In genomic region chr15:75647370-75648155, GRCh38 we compare ENCODE assay signal across 8 cellular contexts. TPM values are rescaled to one million over a fixed set of nuclear protein-coding genes. Genes with fewer than 3 reads are reported as not detected.
A peak's percentile ranks its signal among the peaks of the same experiment; 100 is the strongest.
DNase-seq lines count a peak whose midpoint lies in the region; ATAC-seq and TF ChIP-seq lines count a peak whose summit lies in the region.

Gene SNX33, plus strand, starts transcription at chr15:75647912. Its CDS starts 1,191 bp downstream, at chr15:75649103.

- H3K36me3 Mint-ChIP-seq in progenitor cell of endocrine pancreas (ENCODE audit: insufficient read depth) = peaks cover 13% of the 10 kb centered on the region

- peak; percentile 89 for DNase-seq in EL
- peak; percentile 90 for DNase-seq in HuH-7.5 (ENCODE audit: low spot score)
- peak; percentile 27 to 48 (median 35) for DNase-seq in T-helper 1 cell
- peak in 1 of 2 donors; percentile 91 for DNase-seq in ascending aorta (ENCODE audit: low spot score in 2 of 2)
- peak; percentile 86 for DNase-seq in right atrium auricular region (ENCODE audit: low spot score)
- peak; percentile 57 for DNase-seq in progenitor cell of endocrine pancreas (ENCODE audit: low spot score, unreplicated experiment)
- DNase-seq in uterus = peak; percentile 83 to 85

- H3K4me1 ChIP-seq in ascending aorta (peaks cover 24 to 43% of the 10 kb centered on the region in 2 donors), right atrium auricular region (peaks cover 0 to 56% of the 10 kb centered on the region in 2 donors), uterus (peaks cover 0 to 31% of the 10 kb centered on the region in 2 donors)

- peak within 1 kb of the TSS; percentile 98 to 99 for H3K27ac ChIP-seq in ascending aorta
- H3K27ac ChIP-seq in right atrium auricular region = peak within 1 kb of the TSS; percentile 95
- H3K27ac ChIP-seq in uterus = peak within 1 kb of the TSS; percentile 91 to 94

- peaks cover 47% of the 10 kb centered on the region for H3K4me1 Mint-ChIP-seq in progenitor cell of endocrine pancreas (ENCODE audit: low read depth)

- H3K9me3 Mint-ChIP-seq in progenitor cell of endocrine pancreas (ENCODE audit: low read depth) = no peaks in the 10 kb centered on the region

- TF ChIP-seq CTCF in ascending aorta (IDR thresholded peaks at IDR 0.05) = peak; percentile 35 to 59 (median 46)
- TF ChIP-seq CTCF in right atrium auricular region (IDR thresholded peaks at IDR 0.05) = peak; percentile 23 to 75
- peak; percentile 60 for TF ChIP-seq CTCF in progenitor cell of endocrine pancreas (IDR thresholded peaks at IDR 0.05; ENCODE audit: unreplicated experiment)
- TF ChIP-seq CTCF in uterus (IDR thresholded peaks at IDR 0.05) = peak; percentile 41 to 57 (median 52)

- intact Hi-C loops in ascending aorta (cut with DNase I) (loop anchor here (1.0 to 5.0 kb wide), 3 partner anchors 13 to 195 kb away; partner anchors contain the start of genes SIN3A and SNUPN), uterus (cut with DNase I; ENCODE audit: low total_unique reads) (no loop called here)

- H3K4me3 ChIP-seq in ascending aorta (peak within 1 kb of the TSS; percentile 86 to 94), right atrium auricular region (peak within 1 kb of the TSS; percentile 69 to 73), uterus (peak within 1 kb of the TSS; percentile 63 to 71)

- no peak for ATAC-seq in HG03159 (IDR thresholded peaks at IDR 0.05; ENCODE audit: unreplicated experiment)

- TF ChIP-seq POLR2A in uterus (IDR thresholded peaks at IDR 0.05) = peak in 1 of 2 donors; percentile 82

- peaks cover 8% of the 10 kb centered on the region for H3K27me3 Mint-ChIP-seq in progenitor cell of endocrine pancreas

- peak within 1 kb of the TSS; percentile 90 for H3K4me3 Mint-ChIP-seq in progenitor cell of endocrine pancreas (ENCODE audit: low read depth)

- peak within 1 kb of the TSS; percentile 98 for H3K27ac Mint-ChIP-seq in progenitor cell of endocrine pancreas

- H3K27me3 ChIP-seq in ascending aorta = no peaks in the 10 kb centered on the region
- H3K27me3 ChIP-seq in right atrium auricular region = no peaks in the 10 kb centered on the region
- H3K27me3 ChIP-seq in uterus = no peaks in the 10 kb centered on the region

- no peaks in the 10 kb centered on the region for H3K9me3 ChIP-seq in ascending aorta
- no peaks in the 10 kb centered on the region for H3K9me3 ChIP-seq in right atrium auricular region
- H3K9me3 ChIP-seq in uterus = no peaks in the 10 kb centered on the region

- H3K36me3 ChIP-seq in ascending aorta = peaks cover 0 to 8% of the 10 kb centered on the region in 2 donors
- peaks cover 9% of the 10 kb centered on the region for H3K36me3 ChIP-seq in right atrium auricular region
- H3K36me3 ChIP-seq in uterus = no peaks in the 10 kb centered on the region

RNA-seq across cellular contexts. Expression of gene SNX33, which starts in this region (rescaled TPM):
- total RNA-seq in ascending aorta (53.5 TPM), right atrium auricular region (10 to 100 TPM; 10.3 to 20.5 TPM), progenitor cell of endocrine pancreas (24.5 and 29.3 TPM in 2 replicates), uterus (10 to 100 TPM in 3 of 4 donors, 1 to 10 TPM in 1; 8.7 to 43.6 (median 28.2) TPM)
